ENCODE assay signal across 8 cellular contexts in the genomic region with DNA sequence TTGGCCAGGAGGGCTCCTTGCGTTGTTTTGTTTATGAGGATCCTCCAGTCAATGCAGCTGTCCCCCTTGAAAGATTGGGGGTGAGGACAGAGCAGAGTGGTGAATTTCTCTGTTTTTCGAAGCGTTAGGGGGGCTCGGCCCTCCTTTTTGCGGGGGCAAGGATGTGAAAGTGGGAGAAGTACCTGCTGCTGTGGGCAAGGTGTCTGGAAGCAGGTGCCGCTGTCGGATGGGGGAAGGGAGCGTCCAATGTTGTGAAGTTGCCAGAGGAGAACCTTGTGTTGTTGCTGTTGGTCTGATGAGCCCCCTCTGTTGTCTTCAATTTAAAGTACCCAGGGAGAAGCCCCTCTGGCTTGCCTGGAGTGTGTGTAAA. TPM values are rescaled to one million over a fixed set of nuclear protein-coding genes. Genes with fewer than 3 reads are reported as not detected.
DNase-seq lines count a peak whose midpoint lies in the region; ATAC-seq, FAIRE-seq and TF ChIP-seq lines count a peak whose summit lies in the region.

No MANE protein-coding gene starts in this region.

- H3K4me1 ChIP-seq in iPS-18a (ENCODE audit: control insufficient read depth, low read depth, low read length) (peaks cover 2% of the 10 kb centered on the region), spleen (peaks cover 0 to 10% (median 3%) of the 10 kb centered on the region in 6 donors)

- intact Hi-C loops in spleen (cut with DNase I; ENCODE audit: low total_unique reads), result no loop called here

- FAIRE-seq in HTR-8/SVneo (lab: Jason Lieb, UNC), result no peak

- peak overlapping the region; percentile 72 for H3K4me3 ChIP-seq in WI38 (ENCODE audit: low read depth, low read length)
- peak overlapping the region; percentile 84 for H3K4me3 ChIP-seq in iPS-18a (ENCODE audit: low read length)
- peak overlapping the region in 5 of 8 donors; percentile 23 to 59 (median 34) for H3K4me3 ChIP-seq in spleen

- TF ChIP-seq CTCF in WI38 (IDR thresholded peaks at IDR 0.05; ENCODE audit: low read depth, low read length) (no peak), spleen (IDR thresholded peaks at IDR 0.05 in 8 of 11, conservative IDR thresholded peaks at IDR 0.05 in 3 of 11) (no peak)

- ATAC-seq in HG03196 (IDR thresholded peaks at IDR 0.05; ENCODE audit: unreplicated experiment) (no peak), HG03108 (IDR thresholded peaks at IDR 0.05; ENCODE audit: unreplicated experiment) (no peak), GM18520 (IDR thresholded peaks at IDR 0.05; ENCODE audit: unreplicated experiment) (no peak), GM18868 (IDR thresholded peaks at IDR 0.05; ENCODE audit: unreplicated experiment) (no peak)

- H3K27ac ChIP-seq in iPS-18a (ENCODE audit: low read length) (no peak overlapping the region), spleen (no peak overlapping the region)

- TF ChIP-seq POLR2A in spleen (IDR thresholded peaks at IDR 0.05), result no peak

- 1 to 9% (median 3%) methylated on average over 8 of the region's 8 CpGs for WGBS in spleen, 5 donors

- H3K36me3 ChIP-seq in iPS-18a (ENCODE audit: control insufficient read depth, low read depth, low read length) (no peaks in the 10 kb centered on the region), spleen (no peaks in the 10 kb centered on the region)

- DNase-seq in HTR-8/SVneo (ENCODE audit: insufficient read length, low spot score) (peak; percentile 11), spleen (no peak)

- H3K9me3 ChIP-seq in iPS-18a (ENCODE audit: control insufficient read depth, low read depth, low read length) (no peaks in the 10 kb centered on the region), spleen (no peaks in the 10 kb centered on the region)

- H3K27me3 ChIP-seq in iPS-18a (ENCODE audit: control insufficient read depth, insufficient read depth, low read length), result peaks cover 31% of the 10 kb centered on the region
- H3K27me3 ChIP-seq in spleen (replicated peaks in 1 of 7), result peaks cover 0 to 47% (median 9%) of the 10 kb centered on the region in 7 donors

- peak overlapping the region; percentile 12 for H3K9ac ChIP-seq in iPS-18a (ENCODE audit: low read length)

RNA-seq across cellular contexts. Expression of a gene that starts 0.6 kb away (rescaled TPM):
- not detected for total RNA-seq in spleen
- polyA plus RNA-seq in spleen, result under 1 TPM in 2 of 3 donors, not detected in 1; 0.03 to 0.08 TPM

Comparison
In these comparisons a context has a peak if more than half of its experiments do, and no peak if none do; other contexts are left out.
1. H3K4me3 ChIP-seq: peak in every context shown above with its lines; median percentile 84 in iPS-18a; 72 in WI38; 34 in spleen.